In the genomic region with DNA sequence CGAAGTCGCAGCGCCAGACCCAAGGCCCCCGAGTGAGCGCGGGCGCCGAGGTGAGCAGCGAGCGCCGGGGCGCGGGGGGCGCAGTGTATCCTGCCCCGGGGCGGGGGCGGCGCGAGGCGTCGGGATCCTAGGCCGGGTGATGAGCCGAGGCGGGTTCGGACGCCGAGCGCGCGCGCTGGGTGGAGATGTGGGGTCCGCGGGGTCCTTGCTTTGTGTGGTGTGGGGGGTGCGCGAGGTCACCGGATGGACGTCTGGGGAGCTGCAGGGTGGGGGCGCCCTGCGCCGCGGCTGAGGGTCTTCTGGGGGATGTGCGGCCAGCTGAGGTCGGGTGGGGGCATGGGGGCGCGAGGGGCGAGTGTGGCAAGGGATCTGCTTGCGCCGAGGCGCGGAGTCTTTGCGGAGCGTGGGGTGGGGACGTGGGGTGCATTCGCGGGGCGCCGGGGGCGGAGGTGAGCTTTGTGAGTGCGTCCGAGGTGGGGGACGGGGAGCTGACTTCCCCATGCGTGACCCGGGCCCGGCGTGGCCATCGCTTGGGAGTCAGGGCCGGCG, we compare ENCODE assay signal across 8 cellular contexts. TPM values are rescaled to one million over a fixed set of nuclear protein-coding genes. Genes with fewer than 3 reads are reported as not detected.
DNase-seq lines count a peak whose midpoint lies in the region; ATAC-seq and TF ChIP-seq lines count a peak whose summit lies in the region.

No MANE protein-coding gene starts in this region.

- H3K27me3 ChIP-seq in KMS-11 (ENCODE audit: insufficient read depth, low read depth): no peaks in the 10 kb centered on the region
- H3K27me3 ChIP-seq in ovary: no peaks in the 10 kb centered on the region

- H3K4me3 ChIP-seq in AG09309 (ENCODE audit: control insufficient read depth, low read depth, low read length): peak overlapping the region; percentile 75
- no peak overlapping the region for H3K4me3 ChIP-seq in KMS-11 (IDR thresholded peaks at IDR 0.05; ENCODE audit: insufficient read depth, low read depth, low read length)
- peak overlapping the region; percentile 69 to 82 for H3K4me3 ChIP-seq in foreskin fibroblast (ENCODE audit: low read depth in 1 of 2, low read length in 2 of 2)
- peak overlapping the region; percentile 68 for H3K4me3 ChIP-seq in ovary

- no peak for TF ChIP-seq EP300 in ovary (IDR thresholded peaks at IDR 0.05)

- no peak for TF ChIP-seq POLR2A in ovary (IDR thresholded peaks at IDR 0.05)

- no peaks in the 10 kb centered on the region for H3K9me3 ChIP-seq in ovary

- H3K4me1 ChIP-seq in KMS-11 (ENCODE audit: low read depth, poor library complexity, severe bottlenecking) (peaks cover 22% of the 10 kb centered on the region), ovary (ENCODE audit: insufficient read depth) (peaks cover 23% of the 10 kb centered on the region)

- intact Hi-C loops in ovary (cut with DNase I): loop anchor here (2.0 to 10.0 kb wide), 10 partner anchors 73 to 355 kb away; a partner anchor contains a TSS

- peak; percentile 16 for ATAC-seq in GM19328 (IDR thresholded peaks at IDR 0.05; ENCODE audit: unreplicated experiment)

- H3K4me2 ChIP-seq in KMS-11: no peak overlapping the region

- DNase-seq in AG09309 (ENCODE audit: low read depth): no peak
- DNase-seq in activated T-cell treated with anti-CD3 and anti-CD28 coated beads, Interleukin-2, amount 50 U/mL, for 48 hours: peak; percentile 53 to 67
- DNase-seq in foreskin fibroblast: peak in 1 of 2 donors; percentile 68
- peak; percentile 60 to 80 (median 74) for DNase-seq in ovary
- DNase-seq in A172 (ENCODE audit: low spot score): no peak
- DNase-seq in hippocampal formation (lab: John Stamatoyannopoulos, UW): no peak

- no peaks in the 10 kb centered on the region for H4K20me1 ChIP-seq in KMS-11 (ENCODE audit: insufficient read depth)

- 0 out of 2 replicates have a peak overlapping the region, but pooled peaks have one; percentile 44 for H2AFZ ChIP-seq in KMS-11 (ENCODE audit: low read depth)

- TF ChIP-seq CTCF in AG09309 (IDR thresholded peaks at IDR 0.05; ENCODE audit: control insufficient read depth, insufficient read depth, low read depth, low read length, missing control alignments) (no peak), KMS-11 (conservative IDR thresholded peaks at IDR 0.05; ENCODE audit: low read depth, low read length) (no peak), foreskin fibroblast (IDR thresholded peaks at IDR 0.05; ENCODE audit: low read depth, low read length) (no peak), ovary (IDR thresholded peaks at IDR 0.05) (no peak)

- H3K9ac ChIP-seq in KMS-11: peak overlapping the region; percentile 93

- H3K36me3 ChIP-seq in KMS-11 (ENCODE audit: insufficient read depth) (no peaks in the 10 kb centered on the region), ovary (no peaks in the 10 kb centered on the region)

- WGBS in ovary, 3 donors: 0 to 2% (median 1%) methylated on average over 49 to 68 of the region's 68 CpGs

- H3K27ac ChIP-seq in KMS-11: peak overlapping the region; percentile 85
- peak overlapping the region; percentile 89 to 96 for H3K27ac ChIP-seq in ovary

- peaks cover 35% of the 10 kb centered on the region for H3K79me2 ChIP-seq in KMS-11 (ENCODE audit: insufficient read depth, low read depth)

RNA-seq across cellular contexts. Expression of a gene that starts 0.6 kb away (rescaled TPM):
- total RNA-seq in ovary: 10 to 100 TPM; 16.3 to 57.7 (median 37.5) TPM
- polyA plus RNA-seq in ovary: 10 to 100 TPM in 1 of 2 donors, 1 to 10 TPM in 1; 1.5 to 14.5 TPM
- 5.9 and 8.8 TPM in 2 replicates for total RNA-seq in A172 (2014; rRNA removed; shearing (Covaris generic))

Comparison
In these comparisons a context has a peak if more than half of its experiments do, and no peak if none do; other contexts are left out.
1. DNase-seq: peak in activated T-cell treated with anti-CD3 and anti-CD28 coated beads, Interleukin-2, amount 50 U/mL, for 48 hours (2 of 2) and ovary (5 of 5); none in AG09309 (single experiment), A172 (single experiment) and hippocampal formation (0 of 2).